Comparison of ENCODE assay signal across 15 cellular contexts in the genomic region with DNA sequence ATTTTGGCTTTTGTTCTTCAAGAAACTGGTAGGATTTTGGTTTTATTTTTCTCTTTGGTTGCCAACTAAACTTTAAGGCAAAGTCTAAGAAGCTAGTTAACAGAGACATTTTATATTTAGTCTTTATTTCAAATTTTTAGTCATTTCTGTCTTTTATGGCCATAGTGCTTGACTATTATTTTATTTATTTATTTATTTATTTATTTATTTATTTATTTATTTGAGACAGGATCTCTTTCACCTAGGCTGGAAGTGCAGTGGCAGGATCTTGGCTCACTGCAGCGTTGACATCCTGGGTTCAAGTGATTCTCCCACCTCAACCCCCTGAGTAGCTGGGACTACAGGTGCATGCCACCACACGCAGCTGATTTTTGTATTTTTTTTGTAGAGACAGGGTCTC. TPM values are rescaled to one million over a fixed set of nuclear protein-coding genes. Genes with fewer than 3 reads are reported as not detected.
DNase-seq lines count a peak whose midpoint lies in the region; TF ChIP-seq lines count a peak whose summit lies in the region.
"Had no signal": no experiment of that assay in that cellular context is flagged by ENCODE, and none has a peak within 500 bp of the region (broad histone marks: within the 10 kb centered on the region; RNA-seq: fewer than 3 reads in every experiment).

No MANE protein-coding gene starts in this region.

- peaks cover 15% of the 10 kb centered on the region for H3K36me3 Mint-ChIP-seq in activated CD4-positive, alpha-beta memory T cell treated with anti-CD3 and anti-CD28 coated beads, Interleukin-2, amount 10 ng/mL, durations not matched to agents 7 days and 5 days (ENCODE audit: low read depth)
- H3K36me3 Mint-ChIP-seq in activated CD4-positive, alpha-beta memory T cell treated with anti-CD3 and anti-CD28 coated beads for 36 hours = peaks cover 5% of the 10 kb centered on the region
- H3K36me3 Mint-ChIP-seq in IgD-negative memory B cell = no peaks in the 10 kb centered on the region

- peaks cover 28% of the 10 kb centered on the region for H3K4me1 Mint-ChIP-seq in activated CD4-positive, alpha-beta memory T cell treated with anti-CD3 and anti-CD28 coated beads, Interleukin-2, amount 10 ng/mL, durations not matched to agents 7 days and 5 days
- H3K4me1 Mint-ChIP-seq in activated CD4-positive, alpha-beta memory T cell treated with anti-CD3 and anti-CD28 coated beads for 36 hours (ENCODE audit: low read depth) = peaks cover 28% of the 10 kb centered on the region
- peaks cover 17 to 26% (median 22%) of the 10 kb centered on the region in 3 donors for H3K4me1 Mint-ChIP-seq in IgD-negative memory B cell

- no peak overlapping the region for H3K27ac ChIP-seq in neural cell (ENCODE audit: low read length)

- TF ChIP-seq RAD21 in neural cell (conservative IDR thresholded peaks at IDR 0.05) = no peak

- no peak overlapping the region for H2AFZ ChIP-seq in neural cell (ENCODE audit: low read depth, low read length)

- H4K20me1 ChIP-seq in neural cell (ENCODE audit: insufficient read depth) = no peaks in the 10 kb centered on the region

- intact Hi-C loops in activated CD4-positive, alpha-beta memory T cell treated with anti-CD3 and anti-CD28 coated beads for 36 hours (cut with micrococcal nuclease) = loop anchor here (5.0 kb wide), 2 partner anchors 53 to 1933 kb away; partner anchors contain the start of gene XPOT

- H3K9me3 ChIP-seq in adipocyte (ENCODE audit: control insufficient read depth, low read length) (no peaks in the 10 kb centered on the region), neural cell (ENCODE audit: low read length) (no peaks in the 10 kb centered on the region)

- H3K36me3 ChIP-seq in adipocyte (ENCODE audit: control insufficient read depth, insufficient read depth, low read length, severe bottlenecking) = no peaks in the 10 kb centered on the region
- no peaks in the 10 kb centered on the region for H3K36me3 ChIP-seq in neural cell (ENCODE audit: insufficient read depth, low read length)
- no peaks in the 10 kb centered on the region for H3K36me3 ChIP-seq in H7 (replicated peaks; ENCODE audit: control insufficient read depth, insufficient read depth, low read length)

- H3K27me3 Mint-ChIP-seq in activated CD4-positive, alpha-beta memory T cell treated with anti-CD3 and anti-CD28 coated beads, Interleukin-2, amount 10 ng/mL, durations not matched to agents 7 days and 5 days = no peaks in the 10 kb centered on the region
- H3K27me3 Mint-ChIP-seq in activated CD4-positive, alpha-beta memory T cell treated with anti-CD3 and anti-CD28 coated beads for 36 hours = no peaks in the 10 kb centered on the region
- no peaks in the 10 kb centered on the region for H3K27me3 Mint-ChIP-seq in IgD-negative memory B cell
- H3K27me3 Mint-ChIP-seq: T-helper 17 cell had no signal

- H3K4me3 Mint-ChIP-seq in activated CD4-positive, alpha-beta memory T cell treated with anti-CD3 and anti-CD28 coated beads, Interleukin-2, amount 10 ng/mL, durations not matched to agents 7 days and 5 days = peak overlapping the region; percentile 3
- H3K4me3 Mint-ChIP-seq in activated CD4-positive, alpha-beta memory T cell treated with anti-CD3 and anti-CD28 coated beads for 36 hours = no peak overlapping the region
- peak overlapping the region; percentile 34 to 72 (median 58) for H3K4me3 Mint-ChIP-seq in IgD-negative memory B cell
- H3K4me3 Mint-ChIP-seq: T-helper 17 cell had no signal

- no peak for TF ChIP-seq CTCF in neural cell (IDR thresholded peaks at IDR 0.05; ENCODE audit: poor library complexity, severe bottlenecking)

- H3K27me3 ChIP-seq in adipocyte (replicated peaks; ENCODE audit: control insufficient read depth, insufficient read depth, low read length) (no peaks in the 10 kb centered on the region), neural cell (ENCODE audit: insufficient read depth, low read depth, low read length) (no peaks in the 10 kb centered on the region), H7 (ENCODE audit: control insufficient read depth, insufficient read depth, low read length) (no peaks in the 10 kb centered on the region)

- peaks cover 24% of the 10 kb centered on the region for H3K4me1 ChIP-seq in adipocyte (ENCODE audit: control insufficient read depth, insufficient read depth, low read length)

- CTCF ChIA-PET in activated CD4-positive, alpha-beta memory T cell treated with anti-CD3 and anti-CD28 coated beads, Interleukin-2, amount 10 ng/mL, durations not matched to agents 7 days and 5 days (lab: Charles Lee) = interaction anchor here (1.0 to 1.2 kb wide), 2 partner anchors 32 to 136 kb away, joined by 3 to 5 read pairs; no protein-coding TSS in a partner anchor
- CTCF ChIA-PET in activated CD4-positive, alpha-beta memory T cell treated with anti-CD3 and anti-CD28 coated beads for 36 hours (lab: Charles Lee) = no interaction called here

- no peak overlapping the region for H3K9ac ChIP-seq in adipocyte (ENCODE audit: low read length)
- no peak overlapping the region for H3K9ac ChIP-seq in neural cell (ENCODE audit: low read length)

- no peaks in the 10 kb centered on the region for H3F3A ChIP-seq in neural cell (ENCODE audit: insufficient read depth, low read length, poor library complexity, severe bottlenecking)

- H3K9me2 ChIP-seq in neural cell (ENCODE audit: insufficient read depth, low read length) = no peaks in the 10 kb centered on the region

- H3K79me2 ChIP-seq in neural cell (replicated peaks; ENCODE audit: insufficient read depth, low read length) = peaks cover 38% of the 10 kb centered on the region

- no peaks in the 10 kb centered on the region for H3K9me3 Mint-ChIP-seq in activated CD4-positive, alpha-beta memory T cell treated with anti-CD3 and anti-CD28 coated beads, Interleukin-2, amount 10 ng/mL, durations not matched to agents 7 days and 5 days
- no peaks in the 10 kb centered on the region for H3K9me3 Mint-ChIP-seq in activated CD4-positive, alpha-beta memory T cell treated with anti-CD3 and anti-CD28 coated beads for 36 hours
- H3K9me3 Mint-ChIP-seq in IgD-negative memory B cell = no peaks in the 10 kb centered on the region

- TF ChIP-seq EP300 in neural cell (conservative IDR thresholded peaks at IDR 0.05; ENCODE audit: poor library complexity, severe bottlenecking) = no peak

- H3K4me3 ChIP-seq in adipocyte (ENCODE audit: low read length) (peak overlapping the region; percentile 92), neural cell (ENCODE audit: low read length) (peak overlapping the region; percentile 97), H7 (ENCODE audit: insufficient read depth, low read depth, low read length) (no peak overlapping the region)

- POLR2A ChIA-PET in activated CD4-positive, alpha-beta memory T cell treated with anti-CD3 and anti-CD28 coated beads, Interleukin-2, amount 10 ng/mL, durations not matched to agents 7 days and 5 days (lab: Charles Lee) = interaction anchor here (1.2 kb wide), 1 partner anchor 90 kb away, joined by 3 read pairs; no protein-coding TSS in a partner anchor
- POLR2A ChIA-PET in activated CD4-positive, alpha-beta memory T cell treated with anti-CD3 and anti-CD28 coated beads for 36 hours (lab: Charles Lee) = no interaction called here

- H3K27ac Mint-ChIP-seq in activated CD4-positive, alpha-beta memory T cell treated with anti-CD3 and anti-CD28 coated beads, Interleukin-2, amount 10 ng/mL, durations not matched to agents 7 days and 5 days = no peak overlapping the region
- no peak overlapping the region for H3K27ac Mint-ChIP-seq in activated CD4-positive, alpha-beta memory T cell treated with anti-CD3 and anti-CD28 coated beads for 36 hours
- peak overlapping the region in 1 of 3 donors; percentile 30 for H3K27ac Mint-ChIP-seq in IgD-negative memory B cell
- H3K27ac Mint-ChIP-seq: T-helper 17 cell had no signal

- H3K4me2 ChIP-seq in neural cell (ENCODE audit: low read length) = peak overlapping the region; percentile 91

- no peak for DNase-seq in activated CD4-positive, alpha-beta memory T cell treated with anti-CD3 and anti-CD28 coated beads, Interleukin-2, amount 10 ng/mL, durations not matched to agents 7 days and 5 days
- DNase-seq in activated CD4-positive, alpha-beta memory T cell treated with anti-CD3 and anti-CD28 coated beads for 36 hours = no peak
- DNase-seq in adipocyte (ENCODE audit: low read depth) (no peak), T-helper 9 cell (no peak), T1000 (lab: John Stamatoyannopoulos, UW) (no peak), H7 (no peak)
- DNase-seq: activated CD4-positive, alpha-beta T cell treated with anti-CD3 and anti-CD28 coated beads for 1 hour; amygdala; COR-L47; NCI-H1694; NCI-H2227 treated with DMSO at 0.1 percent for 48 hours; stimulated activated CD4-positive, alpha-beta T cell treated with anti-CD3 and anti-CD28 coated beads, Interleukin-15, amount 100 ng/mL, for 24 hours; T-helper 17 cell had no signal

TF ChIP-seq in neural cell, 6 proteins besides CTCF, POLR2A, EP300 and RAD21:
- TF ChIP-seq TAF1 (IDR thresholded peaks at IDR 0.05; ENCODE audit: low read depth) (no peak), POLR2AphosphoS5 (IDR thresholded peaks at IDR 0.05) (no peak), SMC3 (conservative IDR thresholded peaks at IDR 0.05; ENCODE audit: poor library complexity) (no peak), EZH2 (IDR thresholded peaks at IDR 0.05; ENCODE audit: borderline replicate concordance, insufficient read depth, low read length, poor library complexity, severe bottlenecking) (no peak)

RNA-seq across cellular contexts. Expression of gene MON2, which starts 3.1 kb away (rescaled TPM):
- 10 to 100 TPM; 42.0 to 45.0 TPM for total RNA-seq in activated CD4-positive, alpha-beta memory T cell treated with anti-CD3 and anti-CD28 coated beads, Interleukin-2, amount 10 ng/mL, durations not matched to agents 7 days and 5 days
- 10 to 100 TPM; 29.2 to 35.1 TPM for total RNA-seq in activated CD4-positive, alpha-beta memory T cell treated with anti-CD3 and anti-CD28 coated beads for 36 hours
- polyA plus RNA-seq in IgD-negative memory B cell (13.8 TPM), neural cell (44.2 and 44.3 TPM in 2 replicates)
- polyA minus RNA-seq in neural cell = 96.2 and 124 TPM in 2 replicates
- total RNA-seq in H7 (2014; rRNA removed; shearing (Covaris generic)) = 12.2 and 14.4 TPM in 2 replicates
